8 cellular contexts compared by ENCODE assay signal in genomic region chr1:153532769-153533599, GRCh38. TPM values are rescaled to one million over a fixed set of nuclear protein-coding genes. Genes with fewer than 3 reads are reported as not detected.
A peak's percentile ranks its signal among the peaks of the same experiment; 100 is the strongest.
DNase-seq lines count a peak whose midpoint lies in the region; ATAC-seq and TF ChIP-seq lines count a peak whose summit lies in the region.

No MANE protein-coding gene starts in this region.

- H3K4me3 Mint-ChIP-seq in immature natural killer cell: peak overlapping the region; percentile 83 to 97 (median 90)

- peak; percentile 77 for TF ChIP-seq CTCF in GM12875 (IDR thresholded peaks at IDR 0.05; ENCODE audit: borderline replicate concordance, insufficient read depth, low read depth, low read length)
- TF ChIP-seq CTCF in cardiac fibroblast (IDR thresholded peaks at IDR 0.05; ENCODE audit: low read depth, low read length): peak; percentile 93

- H3K27ac Mint-ChIP-seq in immature natural killer cell: peak overlapping the region; percentile 96 to 99 (median 98)

- peak overlapping the region; percentile 87 for H3K4me2 ChIP-seq in skeletal muscle satellite cell (ENCODE audit: low read length)

- ATAC-seq in GM19351 (IDR thresholded peaks at IDR 0.05; ENCODE audit: unreplicated experiment): no peak
- ATAC-seq in HG02970 (IDR thresholded peaks at IDR 0.05; ENCODE audit: low FRiP score, unreplicated experiment): no peak

- no peaks in the 10 kb centered on the region for H3K9me3 ChIP-seq in skeletal muscle satellite cell (replicated peaks; ENCODE audit: low read length)

- peaks cover 62 to 65% of the 10 kb centered on the region in 2 donors for H3K4me1 Mint-ChIP-seq in immature natural killer cell

- DNase-seq in NCI-H2196 (lab: John Stamatoyannopoulos, UW; ENCODE audit: unreplicated experiment) (peak; percentile 89), cardiac fibroblast (ENCODE audit: low read depth in 2 of 2) (peak; percentile 88 to 92), immature natural killer cell (peak; percentile 73 to 76 (median 75))
- DNase-seq in activated CD4-positive, CD25-positive, alpha-beta regulatory T cell (lab: John Stamatoyannopoulos, UW): peak; percentile 54 to 61 (median 56)

- peaks cover 14 to 21% (median 14%) of the 10 kb centered on the region in 3 donors for H3K27me3 Mint-ChIP-seq in immature natural killer cell (ENCODE audit: low read depth in 3 of 3)

- H3K9ac ChIP-seq in skeletal muscle satellite cell (ENCODE audit: low read depth, low read length): peak overlapping the region; percentile 97

- H3K4me1 ChIP-seq in skeletal muscle satellite cell (ENCODE audit: control insufficient read depth, insufficient read depth, low read length): peaks cover 32% of the 10 kb centered on the region

- no peaks in the 10 kb centered on the region for H3K9me3 Mint-ChIP-seq in immature natural killer cell

- peaks cover 0 to 8% (median 8%) of the 10 kb centered on the region in 3 donors for H3K36me3 Mint-ChIP-seq in immature natural killer cell

- H3K4me3 ChIP-seq in GM12875 (ENCODE audit: low read depth, low read length): no peak overlapping the region
- H3K4me3 ChIP-seq in cardiac fibroblast (replicated peaks in 1 of 2; ENCODE audit: low read depth in 2 of 2, low read length in 2 of 2): peak overlapping the region; percentile 65 to 94
- peak overlapping the region; percentile 82 for H3K4me3 ChIP-seq in skeletal muscle satellite cell (ENCODE audit: low read length)

- H3K36me3 ChIP-seq in skeletal muscle satellite cell (ENCODE audit: insufficient read depth, low read length): peaks cover 15% of the 10 kb centered on the region

- H3K27me3 ChIP-seq in skeletal muscle satellite cell (ENCODE audit: control insufficient read depth, insufficient read depth, low read length): no peaks in the 10 kb centered on the region

RNA-seq across cellular contexts. Expression of gene S100A6, which starts 2.8 kb away (rescaled TPM):
- polyA plus RNA-seq in immature natural killer cell: 100 to 1,000 TPM; 472 to 828 (median 543) TPM
- total RNA-seq in skeletal muscle satellite cell (2012; rRNA removed): 1,129 and 1,390 TPM in 2 replicates

RNA-seq across cellular contexts. Expression of gene S100A5, which starts 7.8 kb away (rescaled TPM):
- polyA plus RNA-seq in immature natural killer cell: under 1 TPM in 1 of 3 donors, not detected in 2; 0.68 TPM
- 1.3 TPM in 1 of 2 replicates, not detected in the other for total RNA-seq in skeletal muscle satellite cell (2012; rRNA removed)

RNA-seq across cellular contexts. Expression of gene S100A4, which starts 12.6 kb away (rescaled TPM):
- 1,000 to 10,000 TPM; 1,846 to 2,303 (median 2,006) TPM for polyA plus RNA-seq in immature natural killer cell
- total RNA-seq in skeletal muscle satellite cell (2012; rRNA removed): 169 and 399 TPM in 2 replicates

RNA-seq across cellular contexts. Expression of gene S100A3, which starts 16.1 kb away (rescaled TPM):
- polyA plus RNA-seq in immature natural killer cell: not detected
- total RNA-seq in skeletal muscle satellite cell (2012; rRNA removed): 11.6 and 13.2 TPM in 2 replicates

RNA-seq across cellular contexts. Expression of gene S100A2, which starts 32.7 kb away (rescaled TPM):
- polyA plus RNA-seq in immature natural killer cell: under 1 TPM in 1 of 3 donors, not detected in 2; 0.83 TPM
- 2.5 and 3.9 TPM in 2 replicates for total RNA-seq in skeletal muscle satellite cell (2012; rRNA removed)
